ENCODE assay signal across 24 cellular contexts in the genomic region with DNA sequence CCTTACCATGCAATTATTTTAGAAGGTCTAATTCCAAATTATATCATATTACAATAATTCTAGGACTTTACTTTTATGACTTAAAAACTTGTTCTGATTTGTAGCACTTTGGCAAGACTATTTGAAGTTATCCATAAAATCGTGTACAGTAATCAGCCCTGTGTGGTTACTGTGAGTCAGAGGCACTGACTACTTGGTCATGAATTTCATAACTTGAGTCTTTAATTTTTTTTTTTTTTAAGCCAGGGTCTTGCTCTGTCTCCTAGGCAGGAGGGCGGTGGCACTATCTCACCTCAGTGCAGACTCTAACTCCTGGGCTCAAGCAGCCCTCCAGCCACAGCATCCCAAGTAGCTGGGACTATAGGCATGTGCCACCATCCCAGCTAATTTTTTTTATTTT.
DNase-seq lines count a peak whose midpoint lies in the region; ATAC-seq and TF ChIP-seq lines count a peak whose summit lies in the region.
"Had no signal": no experiment of that assay in that cellular context is flagged by ENCODE, and none has a peak within 500 bp of the region (broad histone marks: within the 10 kb centered on the region; RNA-seq: fewer than 3 reads in every experiment).

No MANE protein-coding gene starts in this region.

- H3K36me3 ChIP-seq in RWPE2 (ENCODE audit: low read depth), result no peaks in the 10 kb centered on the region
- H3K36me3 ChIP-seq in testis (ENCODE audit: low read depth, missing control alignments), result no peaks in the 10 kb centered on the region
- no peaks in the 10 kb centered on the region for H3K36me3 ChIP-seq in smooth muscle cell (ENCODE audit: low read depth)

- intact Hi-C loops in testis (cut with DNase I; ENCODE audit: low total_unique reads), result no loop called here
- intact Hi-C loops in left cardiac atrium (cut with DNase I), result no loop called here

- H3K4me3 ChIP-seq in RWPE2 (ENCODE audit: severe bottlenecking) (no peak overlapping the region), retinal pigment epithelial cell (ENCODE audit: low read length) (no peak overlapping the region), testis (no peak overlapping the region), smooth muscle cell (no peak overlapping the region)
- H3K4me3 ChIP-seq: mucosa of descending colon had no signal

- H3K9ac ChIP-seq in smooth muscle cell (ENCODE audit: low read depth), result no peak overlapping the region

- ATAC-seq in RWPE2 (ENCODE audit: low read depth) (peak; percentile 95), HG02571 (IDR thresholded peaks at IDR 0.05; ENCODE audit: unreplicated experiment) (no peak), left cardiac atrium (no peak)
- ATAC-seq: activated CD4-positive, CD25-positive, alpha-beta regulatory T cell treated with anti-CD3 and anti-CD28 coated beads, Interleukin-2, amount 50 U/mL, for 24 hours; mucosa of descending colon; right cardiac atrium had no signal

- no peak overlapping the region for H2AFZ ChIP-seq in smooth muscle cell (ENCODE audit: low read depth)

- H4K20me1 ChIP-seq in smooth muscle cell (ENCODE audit: low read depth), result no peaks in the 10 kb centered on the region

- H3K27ac ChIP-seq in RWPE2 (ENCODE audit: poor library complexity, severe bottlenecking) (peak overlapping the region; percentile 80), testis (no peak overlapping the region), smooth muscle cell (ENCODE audit: low read depth) (no peak overlapping the region)
- H3K27ac ChIP-seq: HL-60 had no signal

- WGBS in testis, 2 donors, result 70 to 83% methylated on average over 2 of the region's 2 CpGs
- WGBS in smooth muscle cell (ENCODE audit: low lambda C conversion rate), result 42% methylated on average over 2 of the region's 2 CpGs

- H3K79me2 ChIP-seq in smooth muscle cell (ENCODE audit: low read depth), result no peaks in the 10 kb centered on the region

- DNase-seq in HPDE6-E6E7 (ENCODE audit: extremely low spot score) (peak; percentile 33), RWPE2 (ENCODE audit: low spot score) (peak; percentile 60), fibroblast of peridontal ligament (ENCODE audit: extremely low read depth) (peak; percentile 81), retinal pigment epithelial cell (ENCODE audit: low read depth) (peak; percentile 64), testis (no peak), left cardiac atrium (no peak), smooth muscle cell (lab: John Stamatoyannopoulos, UW; ENCODE audit: unreplicated experiment) (no peak)
- DNase-seq: activated naive CD8-positive, alpha-beta T cell treated with anti-CD3 and anti-CD28 coated beads for 36 hours; central memory CD4-positive, alpha-beta T cell; DND-41; effector CD4-positive, alpha-beta T cell; HCEC 1CT; KG1; mucosa of descending colon; NCI-H1105 treated with DMSO at 0.1 percent for 48 hours; NCI-H526 treated with DMSO at 0.1 percent for 48 hours; nucleus accumbens; OCI-M1; right cardiac atrium; stimulated activated naive CD4-positive, alpha-beta T cell; T-helper 9 cell had no signal

- no peak overlapping the region for H3K4me2 ChIP-seq in smooth muscle cell

- H3F3A ChIP-seq in smooth muscle cell (ENCODE audit: low read depth), result no peaks in the 10 kb centered on the region

- TF ChIP-seq CTCF in RWPE2 (IDR thresholded peaks at IDR 0.05; ENCODE audit: poor library complexity, severe bottlenecking), result no peak
- no peak for TF ChIP-seq CTCF in retinal pigment epithelial cell (conservative IDR thresholded peaks at IDR 0.05; ENCODE audit: low read depth, low read length)
- no peak for TF ChIP-seq CTCF in testis (IDR thresholded peaks at IDR 0.05)
- no peak for TF ChIP-seq CTCF in smooth muscle cell (IDR thresholded peaks at IDR 0.05; ENCODE audit: borderline replicate concordance, insufficient read depth, poor library complexity, severe bottlenecking)

- peaks cover 28% of the 10 kb centered on the region for H3K4me1 ChIP-seq in RWPE2 (ENCODE audit: insufficient read depth, poor library complexity, severe bottlenecking)
- no peaks in the 10 kb centered on the region for H3K4me1 ChIP-seq in testis
- no peaks in the 10 kb centered on the region for H3K4me1 ChIP-seq in smooth muscle cell (ENCODE audit: low read depth)

- H3K27me3 ChIP-seq in RWPE2 (ENCODE audit: insufficient read depth, poor library complexity, severe bottlenecking), result no peaks in the 10 kb centered on the region
- no peaks in the 10 kb centered on the region for H3K27me3 ChIP-seq in testis
- no peaks in the 10 kb centered on the region for H3K27me3 ChIP-seq in smooth muscle cell (ENCODE audit: low read depth)

- H3K9me3 ChIP-seq in RWPE2 (ENCODE audit: severe bottlenecking) (no peaks in the 10 kb centered on the region), testis (no peaks in the 10 kb centered on the region), smooth muscle cell (replicated peaks; ENCODE audit: low read depth) (no peaks in the 10 kb centered on the region)
- H3K9me3 ChIP-seq: mucosa of descending colon had no signal

- TF ChIP-seq POLR2A in testis (IDR thresholded peaks at IDR 0.05), result no peak

Comparison
In these comparisons a context has a peak if more than half of its experiments do, and no peak if none do; other contexts are left out.
1. DNase-seq: peak in HPDE6-E6E7 (single experiment), RWPE2 (single experiment), fibroblast of peridontal ligament (single experiment) and retinal pigment epithelial cell (single experiment); none in testis (single experiment), left cardiac atrium (single experiment) and smooth muscle cell (single experiment).